8 cellular contexts compared by ENCODE assay signal in genomic region chr1:211625040-211625439, GRCh38. TPM values are rescaled to one million over a fixed set of nuclear protein-coding genes. Genes with fewer than 3 reads are reported as not detected.
A peak's percentile ranks its signal among the peaks of the same experiment; 100 is the strongest.
DNase-seq lines count a peak whose midpoint lies in the region; ATAC-seq and TF ChIP-seq lines count a peak whose summit lies in the region.

No MANE protein-coding gene starts in this region.

- no peak overlapping the region for H4K8ac ChIP-seq in mesendoderm (ENCODE audit: low read depth, low read length)

- no peaks in the 10 kb centered on the region for H3K27me3 ChIP-seq in adrenal gland
- no peaks in the 10 kb centered on the region for H3K27me3 ChIP-seq in mesendoderm (ENCODE audit: insufficient read depth, low read length, poor library complexity)

- H4K5ac ChIP-seq in mesendoderm (ENCODE audit: low read length), result no peak overlapping the region

- ATAC-seq in HG02763 (IDR thresholded peaks at IDR 0.05; ENCODE audit: unreplicated experiment) (no peak), HG02642 (IDR thresholded peaks at IDR 0.05; ENCODE audit: poor library complexity, unreplicated experiment) (no peak)

- no peak overlapping the region for H3K4ac ChIP-seq in mesendoderm (ENCODE audit: low read depth, low read length)

- H2BK120ac ChIP-seq in mesendoderm (ENCODE audit: low read depth, low read length), result no peak overlapping the region

- H3K23ac ChIP-seq in mesendoderm (ENCODE audit: low read length), result no peak overlapping the region

- 69 to 88% (median 78%) methylated on average over 2 of the region's 2 CpGs for WGBS in adrenal gland, 4 donors
- WGBS in mesendoderm (ENCODE audit: extremely low coverage, insufficient coverage, low lambda C conversion rate), result no CpG with 5 or more reads among the region's 2 CpGs

- H2BK15ac ChIP-seq in mesendoderm (replicated peaks; ENCODE audit: low read depth), result no peak overlapping the region

- H2AK5ac ChIP-seq in mesendoderm (ENCODE audit: low read length), result no peak overlapping the region

- no peak overlapping the region for H2BK5ac ChIP-seq in mesendoderm (ENCODE audit: low read length)

- no peak overlapping the region for H3K9ac ChIP-seq in mesendoderm (ENCODE audit: low read length)

- H3K4me2 ChIP-seq in mesendoderm (ENCODE audit: low read length), result no peak overlapping the region

- H3K36me3 ChIP-seq in adrenal gland (replicated peaks in 1 of 2), result no peaks in the 10 kb centered on the region
- H3K36me3 ChIP-seq in mesendoderm (ENCODE audit: control insufficient read depth, insufficient read depth, low read length), result no peaks in the 10 kb centered on the region

- TF ChIP-seq CTCF in adrenal gland (IDR thresholded peaks at IDR 0.05), result peak in 4 of 6 experiments; percentile 13 to 41 (median 27)

- H3K9me3 ChIP-seq in adrenal gland (replicated peaks in 1 of 3), result no peaks in the 10 kb centered on the region

- H3K18ac ChIP-seq in mesendoderm (ENCODE audit: low read length), result no peak overlapping the region

- intact Hi-C loops in adrenal gland (cut with DNase I), result no loop called here

- H3K4me3 ChIP-seq in adrenal gland (no peak overlapping the region), mesendoderm (ENCODE audit: low read length) (no peak overlapping the region)

- H3K4me1 ChIP-seq in adrenal gland (replicated peaks in 1 of 2) (peaks cover 0 to under 1% of the 10 kb centered on the region in 2 donors), mesendoderm (ENCODE audit: control insufficient read depth, low read depth, low read length) (peaks cover 2% of the 10 kb centered on the region)

- H3K79me2 ChIP-seq in mesendoderm (ENCODE audit: control insufficient read depth, insufficient read depth, low read length), result no peaks in the 10 kb centered on the region

- H3K56ac ChIP-seq in mesendoderm (ENCODE audit: low read length), result no peak overlapping the region

- TF ChIP-seq POLR2A in adrenal gland (IDR thresholded peaks at IDR 0.05), result no peak

- H3K79me1 ChIP-seq in mesendoderm (ENCODE audit: low read length), result no peaks in the 10 kb centered on the region

- no peak overlapping the region for H3K27ac ChIP-seq in adrenal gland
- no peak overlapping the region for H3K27ac ChIP-seq in mesendoderm (ENCODE audit: low read depth, low read length)

- peak; percentile 63 for DNase-seq in EH (ENCODE audit: low read depth)
- peak; percentile 37 to 49 for DNase-seq in Kasumi-1 (lab: John Stamatoyannopoulos, UW)
- DNase-seq in adrenal gland, result peak in 2 of 7 donors; percentile 30 to 42
- DNase-seq in mesendoderm, result peak; percentile 53
- no peak for DNase-seq in stimulated activated naive CD4-positive, alpha-beta T cell treated with Interleukin-2 at 50 U/mL for 16 hours (lab: John Stamatoyannopoulos, UW)
- DNase-seq in NCI-H187 treated with DMSO at 0.1 percent for 48 hours (lab: John Stamatoyannopoulos, UW), result no peak

RNA-seq across cellular contexts. Expression of gene SLC30A1, which starts 46.1 kb away (rescaled TPM):
- 10 to 100 TPM; 22.1 to 82.6 (median 48.6) TPM for total RNA-seq in adrenal gland
- polyA plus RNA-seq in adrenal gland, result 10 to 100 TPM in 1 of 3 donors, 1 to 10 TPM in 2; 4.6 to 49.6 (median 6.4) TPM
- polyA plus RNA-seq in mesendoderm (2013, experiment 1 of 2), result 11.3 TPM
- polyA plus RNA-seq in mesendoderm (2013, experiment 2 of 2), result 10.4 TPM

RNA-seq across cellular contexts. Expression of gene NEK2, which starts 50.4 kb away (rescaled TPM):
- total RNA-seq in adrenal gland, result 1 to 10 TPM in 4 of 8 donors, under 1 TPM in 4; 0.18 to 2.2 (median 0.97) TPM
- polyA plus RNA-seq in adrenal gland, result under 1 TPM; 0.08 to 0.97 (median 0.20) TPM
- 13.0 TPM for polyA plus RNA-seq in mesendoderm (2013, experiment 1 of 2)
- polyA plus RNA-seq in mesendoderm (2013, experiment 2 of 2), result 13.9 TPM

Comparison
In these comparisons a context has a peak if more than half of its experiments do, and no peak if none do; other contexts are left out.
1. DNase-seq: peak in EH (single experiment), Kasumi-1 (2 of 2) and mesendoderm (single experiment); none in stimulated activated naive CD4-positive, alpha-beta T cell treated with Interleukin-2 at 50 U/mL for 16 hours (single experiment) and NCI-H187 treated with DMSO at 0.1 percent for 48 hours (single experiment).